Comparison of ENCODE assay signal across 16 cellular contexts in the genomic region with DNA sequence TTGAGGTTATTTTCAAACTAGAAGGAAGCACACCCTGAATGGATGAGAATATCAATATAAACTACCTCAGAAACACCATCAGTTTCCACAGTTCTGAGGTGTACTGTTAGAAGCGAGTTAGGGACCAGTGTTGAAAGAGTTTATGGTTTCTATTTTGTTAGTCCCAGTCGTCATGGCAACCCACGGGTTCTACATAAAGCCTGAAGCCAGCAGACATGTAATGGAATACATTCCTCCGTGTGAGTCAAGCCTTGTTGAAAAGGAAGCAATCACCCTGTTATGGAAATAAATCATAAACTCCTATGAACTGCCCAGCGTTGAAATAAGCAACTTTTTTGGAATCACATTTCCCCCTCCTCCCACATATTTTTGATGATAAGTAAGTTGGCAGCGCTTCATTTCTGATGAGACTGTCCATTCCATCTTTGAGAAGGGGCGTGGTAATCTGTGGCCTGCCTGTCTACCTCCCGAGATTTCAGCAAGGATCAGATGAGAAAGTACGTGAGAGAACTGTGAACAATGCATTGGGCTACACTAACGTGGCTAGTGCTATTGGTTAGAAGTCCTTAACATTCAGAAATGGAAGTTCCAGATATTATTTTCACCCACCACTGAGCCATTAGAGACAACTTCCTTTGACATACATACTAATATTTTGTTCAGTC. TPM values are rescaled to one million over a fixed set of nuclear protein-coding genes. Genes with fewer than 3 reads are reported as not detected.
A peak's percentile ranks its signal among the peaks of the same experiment; 100 is the strongest.
DNase-seq lines count a peak whose midpoint lies in the region; ATAC-seq, FAIRE-seq and TF ChIP-seq lines count a peak whose summit lies in the region.
"Had no signal": no experiment of that assay in that cellular context is flagged by ENCODE, and none has a peak within 500 bp of the region (broad histone marks: within the 10 kb centered on the region; RNA-seq: fewer than 3 reads in every experiment).

No MANE protein-coding gene starts in this region.

- no peaks in the 10 kb centered on the region for H3K36me3 Mint-ChIP-seq in WTC11

- peak; percentile 41 for DNase-seq in Right ventricle myocardium superior
- no peak for DNase-seq in cardiac septum (ENCODE audit: low spot score)
- DNase-seq in K562 (ENCODE audit: extremely low read depth in 1 of 4, low spot score in 3 of 4), result no peak
- peak; percentile 11 for DNase-seq in hepatic stellate cell (ENCODE audit: low spot score)
- no peak for DNase-seq in GM10248 (ENCODE audit: extremely low spot score)
- DNase-seq in WTC11 (ENCODE audit: low spot score), result no peak
- DNase-seq in NCI-H2081 treated with DMSO at 0.1 percent for 48 hours (lab: John Stamatoyannopoulos, UW), result no peak
- DNase-seq: BE2C; GOT3; kidney glomerular epithelial cell; NCI-H2107; stimulated activated CD4-positive, alpha-beta T cell treated with anti-CD3 and anti-CD28 coated beads, Interleukin-2, amount 100 ng/mL, for 48 hours; stomach; T-helper 9 cell had no signal

- H3K4me1 Mint-ChIP-seq in WTC11, result no peaks in the 10 kb centered on the region

- H3K27ac Mint-ChIP-seq in WTC11, result no peak overlapping the region

- no peak overlapping the region for H3K4me3 ChIP-seq in K562
- H3K4me3 ChIP-seq: ovary, stomach had no signal

- H3K9me3 Mint-ChIP-seq in WTC11, result no peaks in the 10 kb centered on the region

- no peaks in the 10 kb centered on the region; a peak in 1 of 5 replicates for H3K27me3 ChIP-seq in K562 (ENCODE audit: control insufficient read depth in 2 of 2, insufficient read depth in 2 of 2, low read length in 2 of 2)
- H3K27me3 ChIP-seq: BE2C, ovary, stomach had no signal

- no TSS peak for BruUV-seq in K562 (replicated peaks; lab: Mats Ljungman, UMichigan)

- 2% methylated on average over 10 of the region's 10 CpGs for WGBS in K562 (ENCODE audit: insufficient coverage, low coverage, missing lambda C conversion rate)

- no peak overlapping the region for H3K27ac ChIP-seq in K562 (ENCODE audit: extremely low read depth, low read depth, low read length)
- H3K27ac ChIP-seq: ovary, stomach had no signal

- H3K9me3 ChIP-seq in K562 (replicated peaks; ENCODE audit: control insufficient read depth, insufficient read depth, low read depth, low read length), result no peaks in the 10 kb centered on the region
- H3K9me3 ChIP-seq: BE2C, stomach had no signal

- no peaks in the 10 kb centered on the region for H3K79me2 ChIP-seq in K562 (ENCODE audit: control insufficient read depth, insufficient read depth, low read length)

- no peaks in the 10 kb centered on the region for H3K4me1 ChIP-seq in K562 (replicated peaks in 1 of 2; ENCODE audit: control insufficient read depth in 2 of 2, insufficient read depth in 2 of 2, low read length in 2 of 2)
- H3K4me1 ChIP-seq: BE2C, stomach had no signal

- TF ChIP-seq EP300 in K562 (IDR thresholded peaks at IDR 0.05; ENCODE audit: low read length), result no peak

- no peak for FAIRE-seq in K562 (lab: Jason Lieb, UNC)

- POLR2A ChIA-PET in K562 (lab: Yijun Ruan, JAX), result no interaction called here
- POLR2A ChIA-PET in GM10248 (lab: Yijun Ruan, JAX), result no interaction called here
- POLR2A ChIA-PET in WTC11 (lab: Charles Lee), result no interaction called here

- CTCF ChIA-PET in K562 (lab: Yijun Ruan, JAX; ENCODE audit: low intra/inter-chr PET ratio), result no interaction called here
- CTCF ChIA-PET in GM10248 (lab: Yijun Ruan, JAX), result no interaction called here
- CTCF ChIA-PET in WTC11 (lab: Charles Lee), result no interaction called here

- H2AFZ ChIP-seq in K562 (ENCODE audit: low read depth, low read length), result no peak overlapping the region

- ATAC-seq in Right ventricle myocardium superior (ENCODE audit: poor library complexity) (no peak), K562 (no peak), GM19463 (IDR thresholded peaks at IDR 0.05; ENCODE audit: unreplicated experiment) (no peak), WTC11 (no peak)

- H3K36me3 ChIP-seq in K562 (ENCODE audit: control insufficient read depth, insufficient read depth, low read length), result no peaks in the 10 kb centered on the region
- H3K36me3 ChIP-seq: BE2C, ovary, stomach had no signal

- H3K27me3 Mint-ChIP-seq in WTC11 (ENCODE audit: low read depth), result no peaks in the 10 kb centered on the region; the same call in 1 of the 2 replicates

- no peak overlapping the region for H3K9ac ChIP-seq in K562 (ENCODE audit: insufficient read depth in 1 of 2, low read depth in 2 of 2, low read length in 2 of 2)

- TF ChIP-seq CTCF in K562 (IDR thresholded peaks at IDR 0.05 in 2 of 3, conservative IDR thresholded peaks at IDR 0.05 in 1 of 3; ENCODE audit: insufficient read depth in 2 of 3, low read depth in 1 of 3, low read length in 3 of 3) (no peak), GM10248 (IDR thresholded peaks at IDR 0.05; ENCODE audit: control extremely low read depth, extremely low read depth, low read depth, missing control alignments) (no peak), WTC11 (IDR thresholded peaks at IDR 0.05) (no peak)

- intact Hi-C loops in Right ventricle myocardium superior (cut with DNase I), result no loop called here
- intact Hi-C loops in cardiac septum (cut with DNase I), result no loop called here
- intact Hi-C loops in K562 (cut with micrococcal nuclease), result no loop called here

- H3K4me3 Mint-ChIP-seq in WTC11, result no peak overlapping the region

- in situ Hi-C loops in K562 (cut with MboI), result no loop called here

- TF ChIP-seq POLR2A in K562 (conservative IDR thresholded peaks at IDR 0.05), result no peak

- H4K20me1 ChIP-seq in K562 (replicated peaks; ENCODE audit: control insufficient read depth, insufficient read depth, low read length), result no peaks in the 10 kb centered on the region

- TF ChIP-seq RAD21 in K562 (CRISPR knock-in tag; conservative IDR thresholded peaks at IDR 0.05 in 1 of 2, IDR thresholded peaks at IDR 0.05 in 1 of 2), result no peak

- H3K9me1 ChIP-seq in K562 (ENCODE audit: control insufficient read depth, insufficient read depth, low read length), result no peaks in the 10 kb centered on the region

- no peak overlapping the region for H3K4me2 ChIP-seq in K562 (ENCODE audit: insufficient read depth, low read length)

TF ChIP-seq in K562, 482 proteins besides CTCF, POLR2A, EP300 and RAD21:
- peak; percentile 61 for TF ChIP-seq RFX1 (IDR thresholded peaks at IDR 0.05)
- TF ChIP-seq, protein P1, sequence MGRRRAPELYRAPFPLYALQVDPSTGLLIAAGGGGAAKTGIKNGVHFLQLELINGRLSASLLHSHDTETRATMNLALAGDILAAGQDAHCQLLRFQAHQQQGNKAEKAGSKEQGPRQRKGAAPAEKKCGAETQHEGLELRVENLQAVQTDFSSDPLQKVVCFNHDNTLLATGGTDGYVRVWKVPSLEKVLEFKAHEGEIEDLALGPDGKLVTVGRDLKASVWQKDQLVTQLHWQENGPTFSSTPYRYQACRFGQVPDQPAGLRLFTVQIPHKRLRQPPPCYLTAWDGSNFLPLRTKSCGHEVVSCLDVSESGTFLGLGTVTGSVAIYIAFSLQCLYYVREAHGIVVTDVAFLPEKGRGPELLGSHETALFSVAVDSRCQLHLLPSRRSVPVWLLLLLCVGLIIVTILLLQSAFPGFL (CRISPR knock-in tag; IDR thresholded peaks at IDR 0.05), result no peak

TF ChIP-seq in WTC11, 78 proteins besides CTCF, POLR2A, EP300 and RAD21:
- TF ChIP-seq TP53 (CRISPR knock-in tag; IDR thresholded peaks at IDR 0.05) (no peak), MXD4 (CRISPR knock-in tag; IDR thresholded peaks at IDR 0.05; ENCODE audit: borderline replicate concordance) (no peak), TEAD1 (CRISPR knock-in tag; IDR thresholded peaks at IDR 0.05) (no peak), ZNF219 (CRISPR knock-in tag; IDR thresholded peaks at IDR 0.05; ENCODE audit: borderline replicate concordance) (no peak)
- TF ChIP-seq, protein P2, sequence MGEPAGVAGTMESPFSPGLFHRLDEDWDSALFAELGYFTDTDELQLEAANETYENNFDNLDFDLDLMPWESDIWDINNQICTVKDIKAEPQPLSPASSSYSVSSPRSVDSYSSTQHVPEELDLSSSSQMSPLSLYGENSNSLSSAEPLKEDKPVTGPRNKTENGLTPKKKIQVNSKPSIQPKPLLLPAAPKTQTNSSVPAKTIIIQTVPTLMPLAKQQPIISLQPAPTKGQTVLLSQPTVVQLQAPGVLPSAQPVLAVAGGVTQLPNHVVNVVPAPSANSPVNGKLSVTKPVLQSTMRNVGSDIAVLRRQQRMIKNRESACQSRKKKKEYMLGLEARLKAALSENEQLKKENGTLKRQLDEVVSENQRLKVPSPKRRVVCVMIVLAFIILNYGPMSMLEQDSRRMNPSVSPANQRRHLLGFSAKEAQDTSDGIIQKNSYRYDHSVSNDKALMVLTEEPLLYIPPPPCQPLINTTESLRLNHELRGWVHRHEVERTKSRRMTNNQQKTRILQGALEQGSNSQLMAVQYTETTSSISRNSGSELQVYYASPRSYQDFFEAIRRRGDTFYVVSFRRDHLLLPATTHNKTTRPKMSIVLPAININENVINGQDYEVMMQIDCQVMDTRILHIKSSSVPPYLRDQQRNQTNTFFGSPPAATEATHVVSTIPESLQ (CRISPR knock-in tag; IDR thresholded peaks at IDR 0.05), result no peak

RNA-seq across cellular contexts. Expression of gene PDHA1, which starts 40.4 kb away (rescaled TPM):
- total RNA-seq in Right ventricle myocardium superior, result 1,310 TPM
- 898 TPM for total RNA-seq in cardiac septum
- 161 and 253 TPM in 2 replicates for total RNA-seq in K562 (2011; cell fraction: chromatin; rRNA removed; ENCODE audit: low replicate concordance)
- total RNA-seq in K562 (2011; cell fraction: nucleolus; rRNA removed), result 59.4 and 72.5 TPM in 2 replicates
- total RNA-seq in K562 (2011; cell fraction: nucleoplasm; rRNA removed), result 126 and 135 TPM in 2 replicates
- total RNA-seq in K562 (2014; rRNA removed), result 363 and 407 TPM in 2 replicates
- total RNA-seq in K562 (2014; rRNA removed; fragmentation: Illumina TruSeq; extraction: Trizol), result 384 and 424 TPM in 2 replicates
- total RNA-seq in K562 (2015; rRNA removed; fragmentation: Illumina TruSeq; extraction: Trizol), result 345 and 352 TPM in 2 replicates
- total RNA-seq in K562 (2021), result 425 and 446 TPM in 2 replicates
- 504 and 540 TPM in 2 replicates for polyA plus RNA-seq in K562 (2011; rRNA removed)
- polyA plus RNA-seq in K562 (2011; cell fraction: cytosol; rRNA removed), result 193 and 286 TPM in 2 replicates
- 301 and 409 TPM in 2 replicates for polyA plus RNA-seq in K562 (2011; cell fraction: nucleus; rRNA removed)
- polyA plus RNA-seq in K562 (2012), result 168 and 315 TPM in 2 replicates
- polyA plus RNA-seq in K562 (2014; fragmentation: Illumina TruSeq; extraction: Trizol), result 468 and 487 TPM in 2 replicates
- polyA plus RNA-seq in K562 (2014; fragmentation: Nextera tagmentation; extraction: Ambion mirVana), result 100 to 1,000 TPM; 463 to 882 TPM
- polyA plus RNA-seq in K562 (2014; rRNA removed), result 430 and 588 TPM in 2 replicates
- 413 and 418 TPM in 2 replicates for polyA minus RNA-seq in K562 (2011; rRNA and poly(A)+ RNA removed)
- polyA minus RNA-seq in K562 (2011; cell fraction: cytosol; rRNA and poly(A)+ RNA removed), result 113 and 115 TPM in 2 replicates
- 27.2 and 64.5 TPM in 2 replicates for polyA minus RNA-seq in K562 (2011; cell fraction: nucleus; rRNA and poly(A)+ RNA removed)
- 246 to 292 TPM (median 271 TPM) in 3 replicates for total RNA-seq in WTC11 (2021)

Comparison
In these comparisons a context has a peak if more than half of its experiments do, and no peak if none do; other contexts are left out.
1. DNase-seq: peak in Right ventricle myocardium superior (single experiment) and hepatic stellate cell (single experiment); none in cardiac septum (single experiment), K562 (0 of 4), GM10248 (single experiment), WTC11 (single experiment) and NCI-H2081 treated with DMSO at 0.1 percent for 48 hours (single experiment).